ENCODE assay signal across 8 cellular contexts in the genomic region with DNA sequence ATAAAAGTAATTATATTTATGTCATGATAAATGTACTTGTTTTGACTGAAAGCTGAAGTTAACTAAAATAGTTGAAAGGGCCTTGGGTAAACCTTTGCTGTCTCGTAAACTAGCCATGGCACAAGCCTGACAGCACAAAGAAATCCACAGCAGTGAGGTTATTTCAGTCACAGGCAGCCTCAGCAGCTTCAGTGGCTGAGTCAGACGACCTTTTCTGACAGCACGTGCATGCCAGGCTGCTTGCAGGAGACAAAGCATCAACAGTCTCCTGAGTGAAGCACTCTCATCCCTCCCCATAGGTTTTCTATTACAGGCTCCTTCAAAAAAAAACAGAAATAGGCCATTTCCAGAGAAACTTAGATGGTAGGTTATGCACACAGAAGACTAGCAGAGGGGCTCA. TPM values are rescaled to one million over a fixed set of nuclear protein-coding genes. Genes with fewer than 3 reads are reported as not detected.
DNase-seq lines count a peak whose midpoint lies in the region; ATAC-seq, FAIRE-seq and TF ChIP-seq lines count a peak whose summit lies in the region.

No MANE protein-coding gene starts in this region.

- H3K27ac Mint-ChIP-seq in CD14-positive monocyte (no peak overlapping the region), T-helper 17 cell (no peak overlapping the region)

- TF ChIP-seq CTCF in adrenal gland (IDR thresholded peaks at IDR 0.05) (no peak), CD14-positive monocyte (IDR thresholded peaks at IDR 0.05) (no peak)

- peaks cover 31 to 41% of the 10 kb centered on the region in 2 donors for H3K36me3 Mint-ChIP-seq in CD14-positive monocyte
- H3K36me3 Mint-ChIP-seq in T-helper 17 cell (ENCODE audit: low read depth): peaks cover 21% of the 10 kb centered on the region

- no peaks in the 10 kb centered on the region for H3K36me3 ChIP-seq in adrenal gland (replicated peaks in 1 of 2)

- H3K27me3 Mint-ChIP-seq in CD14-positive monocyte (ENCODE audit: low read depth in 3 of 3) (no peaks in the 10 kb centered on the region), T-helper 17 cell (no peaks in the 10 kb centered on the region)

- TF ChIP-seq POLR2A in adrenal gland (IDR thresholded peaks at IDR 0.05): peak in 1 of 2 donors; percentile 35

- peak; percentile 53 for DNase-seq in stimulated activated CD4-positive, alpha-beta T cell treated with anti-CD3 and anti-CD28 coated beads, Interleukin-1b, Interleukin-23, amount 100 ng/mL, for 48 hours
- DNase-seq in stimulated activated CD4-positive, alpha-beta T cell treated with anti-CD3 and anti-CD28 coated beads, Interleukin-2, amount 100 ng/mL, for 48 hours: no peak
- DNase-seq in adrenal gland (peak; percentile 71 to 92 (median 79)), urothelium cell line (ENCODE audit: low spot score) (peak; percentile 63), CD14-positive monocyte (ENCODE audit: low spot score) (no peak), T-helper 17 cell (no peak)

- no peak overlapping the region for H3K4me3 ChIP-seq in adrenal gland

- H3K4me1 ChIP-seq in adrenal gland (replicated peaks in 1 of 2): peaks cover 0 to 7% of the 10 kb centered on the region in 2 donors

- FAIRE-seq in islet of Langerhans (lab: Jason Lieb, UNC): peak; percentile 74
- peak; percentile 90 for FAIRE-seq in urothelium cell line (lab: Jason Lieb, UNC)

- no peak overlapping the region for H3K4me3 Mint-ChIP-seq in CD14-positive monocyte
- no peak overlapping the region for H3K4me3 Mint-ChIP-seq in T-helper 17 cell

- intact Hi-C loops in adrenal gland (cut with DNase I) (no loop called here), CD14-positive monocyte (cut with micrococcal nuclease) (no loop called here)

- H3K27me3 ChIP-seq in adrenal gland: no peaks in the 10 kb centered on the region

- H3K27ac ChIP-seq in adrenal gland: peak overlapping the region in 3 of 5 donors; percentile 22 to 56 (median 32)

- H3K4me1 Mint-ChIP-seq in CD14-positive monocyte (peaks cover 10% of the 10 kb centered on the region), T-helper 17 cell (peaks cover 31% of the 10 kb centered on the region)

- 18 to 37% (median 33%) methylated on average over 3 of the region's 3 CpGs for WGBS in adrenal gland, 4 donors

- H3K9me3 Mint-ChIP-seq in CD14-positive monocyte: peaks cover 0 to 4% (median 0%) of the 10 kb centered on the region in 7 donors

- H3K9me3 ChIP-seq in adrenal gland (replicated peaks in 1 of 3): no peaks in the 10 kb centered on the region
- no peaks in the 10 kb centered on the region for H3K9me3 ChIP-seq in T-helper 17 cell (ENCODE audit: control insufficient read depth, low read length, poor library complexity, severe bottlenecking)

- no peak for ATAC-seq in T-helper 17 cell
- ATAC-seq in GM21390 (IDR thresholded peaks at IDR 0.05; ENCODE audit: unreplicated experiment): no peak

RNA-seq across cellular contexts. Expression of gene OXCT1, which starts 34.6 kb away (rescaled TPM):
- total RNA-seq in adrenal gland (10 to 100 TPM in 6 of 8 donors, 1 to 10 TPM in 2; 9.0 to 27.9 (median 11.9) TPM), T-helper 17 cell (10 to 100 TPM; 24.4 to 26.5 TPM)
- polyA plus RNA-seq in adrenal gland (10 to 100 TPM in 1 of 3 donors, 1 to 10 TPM in 2; 3.3 to 31.9 (median 7.0) TPM), CD14-positive monocyte (1 to 10 TPM; 1.9 to 3.4 TPM)

Comparison
In these comparisons a context has a peak if more than half of its experiments do, and no peak if none do; other contexts are left out.
1. DNase-seq: peak in stimulated activated CD4-positive, alpha-beta T cell treated with anti-CD3 and anti-CD28 coated beads, Interleukin-1b, Interleukin-23, amount 100 ng/mL, for 48 hours (single experiment), adrenal gland (7 of 7) and urothelium cell line (single experiment); none in stimulated activated CD4-positive, alpha-beta T cell treated with anti-CD3 and anti-CD28 coated beads, Interleukin-2, amount 100 ng/mL, for 48 hours (0 of 2), CD14-positive monocyte (single experiment) and T-helper 17 cell (0 of 3).